Comparison of ENCODE assay signal across 23 cellular contexts in the genomic region with DNA sequence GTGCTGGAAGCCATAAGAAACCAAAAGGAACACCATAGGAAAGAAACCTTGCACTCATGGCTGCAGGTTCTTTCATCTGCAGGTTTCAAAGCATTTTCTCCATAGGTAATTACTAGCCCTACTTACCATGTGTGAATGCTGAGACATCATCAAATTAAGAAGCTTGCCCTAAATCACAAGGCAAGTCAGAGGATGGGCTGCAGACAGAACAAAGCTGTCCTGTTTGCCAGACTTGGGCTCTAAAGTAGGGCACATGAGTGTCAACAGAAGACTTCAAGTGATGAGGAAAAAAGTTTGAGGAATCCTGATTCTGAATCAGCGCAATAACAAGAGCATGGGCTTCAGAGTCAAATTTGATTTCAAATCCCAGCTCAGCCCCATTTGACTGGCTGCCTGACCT.
"Had no signal": no experiment of that assay in that cellular context is flagged by ENCODE, and none has a peak within 500 bp of the region (broad histone marks: within the 10 kb centered on the region; RNA-seq: fewer than 3 reads in every experiment).

No MANE protein-coding gene starts in this region.

- H3K36me3 ChIP-seq: brain microvascular endothelial cell had no signal

- H3K27me3 ChIP-seq: brain microvascular endothelial cell had no signal

- DNase-seq: activated B cell treated with CpG ODN at 0.5 μM for 24 hours; activated CD4-positive, alpha-beta T cell treated with anti-CD3 and anti-CD28 coated beads for 1 hour; activated CD4-positive, alpha-beta T cell treated with anti-CD3 and anti-CD28 coated beads, Interleukin-2, amount 10 ng/mL, durations not matched to agents 24 days and 14 days; activated CD4-positive, alpha-beta T cell treated with anti-CD3 and anti-CD28 coated beads, Interleukin-2, amount 50 U/mL, for 48 hours; activated CD8-positive, alpha-beta memory T cell treated with anti-CD3 and anti-CD28 coated beads, Interleukin-2, amount 10 ng/mL, durations not matched to agents 7 days and 5 days; activated effector memory CD4-positive, alpha-beta T cell treated with anti-CD3 and anti-CD28 coated beads, Interleukin-2, amount 50 U/mL, for 16 hours; activated naive CD4-positive, alpha-beta T cell treated with anti-CD3 and anti-CD28 coated beads for 36 hours; activated T-cell treated with anti-CD3 and anti-CD28 coated beads, Interleukin-2, amount 50 U/mL, for 4 hours; brain microvascular endothelial cell; Kasumi-1; KBM-7; NCI-H1105 treated with DMSO at 0.1 percent for 48 hours; NCI-H1436 treated with DMSO at 0.1 percent for 48 hours; NCI-H187 treated with DMSO at 0.1 percent for 48 hours; NCI-H2081 treated with DMSO at 0.1 percent for 48 hours; NCI-H446; NCI-H524; PC-3; SHP77; T-helper 17 cell; T1000 had no signal

- H3K27ac ChIP-seq: brain microvascular endothelial cell had no signal

- FAIRE-seq: RCC 7860, TTC549 had no signal
